ENCODE assay signal across 8 cellular contexts in genomic region chr3:36792342-36792741, GRCh38. TPM values are rescaled to one million over a fixed set of nuclear protein-coding genes. Genes with fewer than 3 reads are reported as not detected.
DNase-seq lines count a peak whose midpoint lies in the region; ATAC-seq and TF ChIP-seq lines count a peak whose summit lies in the region.

No MANE protein-coding gene starts in this region.

- intact Hi-C loops in Caco-2 (cut with micrococcal nuclease; ENCODE audit: unreplicated experiment) (loop anchor here (1.0 kb wide), 3 partner anchors 51 to 166 kb away; no protein-coding TSS in a partner anchor), Right ventricle myocardium superior (cut with DNase I) (no loop called here)
- intact Hi-C loops in dendritic cell treated with granulocyte-macrophage colony-stimulating factor and Interleukin-4, amounts not matched to agents 40 ng/mL and 50 ng/mL, for 4 days (cut with micrococcal nuclease): no loop called here

- H3K36me3 Mint-ChIP-seq in Caco-2 (ENCODE audit: insufficient read depth, unreplicated experiment): no peaks in the 10 kb centered on the region
- no peaks in the 10 kb centered on the region for H3K36me3 Mint-ChIP-seq in dendritic cell treated with granulocyte-macrophage colony-stimulating factor and Interleukin-4, amounts not matched to agents 40 ng/mL and 50 ng/mL, for 4 days (ENCODE audit: low read depth)
- H3K36me3 Mint-ChIP-seq in stimulated activated memory B cell treated with anti-CD40 and anti-IgM and Interleukin-4, amounts not matched to agents 10 μg/mL and 1 μg/mL and 100 μg/mL, for 72 hours: no peaks in the 10 kb centered on the region

- H3K27me3 Mint-ChIP-seq in Caco-2 (ENCODE audit: insufficient read depth, unreplicated experiment): peaks cover 23% of the 10 kb centered on the region
- peaks cover 8% of the 10 kb centered on the region for H3K27me3 Mint-ChIP-seq in dendritic cell treated with granulocyte-macrophage colony-stimulating factor and Interleukin-4, amounts not matched to agents 40 ng/mL and 50 ng/mL, for 4 days
- H3K27me3 Mint-ChIP-seq in stimulated activated memory B cell treated with anti-CD40 and anti-IgM and Interleukin-4, amounts not matched to agents 10 μg/mL and 1 μg/mL and 100 μg/mL, for 72 hours: peaks cover 23% of the 10 kb centered on the region

- no TSS peak for BruUV-seq in Caco-2 (replicated peaks; lab: Mats Ljungman, UMichigan)

- no peaks in the 10 kb centered on the region for H3K9me3 Mint-ChIP-seq in Caco-2 (ENCODE audit: unreplicated experiment)
- no peaks in the 10 kb centered on the region for H3K9me3 Mint-ChIP-seq in dendritic cell treated with granulocyte-macrophage colony-stimulating factor and Interleukin-4, amounts not matched to agents 40 ng/mL and 50 ng/mL, for 4 days
- H3K9me3 Mint-ChIP-seq in stimulated activated memory B cell treated with anti-CD40 and anti-IgM and Interleukin-4, amounts not matched to agents 10 μg/mL and 1 μg/mL and 100 μg/mL, for 72 hours: no peaks in the 10 kb centered on the region

- POLR2A ChIA-PET in Caco-2 (lab: Charles Lee): no interaction called here

- peak in 1 of 2 experiments; percentile 60 for DNase-seq in Caco-2
- peak; percentile 26 for DNase-seq in NCI-H226
- DNase-seq in superior temporal gyrus (ENCODE audit: extremely low spot score): no peak
- no peak for DNase-seq in Right ventricle myocardium superior

- H3K36me3 ChIP-seq in Caco-2 (ENCODE audit: control insufficient read depth, insufficient read depth, low read length): no peaks in the 10 kb centered on the region

- no peak overlapping the region for H3K4me3 Mint-ChIP-seq in Caco-2 (ENCODE audit: unreplicated experiment)
- H3K4me3 Mint-ChIP-seq in dendritic cell treated with granulocyte-macrophage colony-stimulating factor and Interleukin-4, amounts not matched to agents 40 ng/mL and 50 ng/mL, for 4 days: no peak overlapping the region
- no peak overlapping the region for H3K4me3 Mint-ChIP-seq in stimulated activated memory B cell treated with anti-CD40 and anti-IgM and Interleukin-4, amounts not matched to agents 10 μg/mL and 1 μg/mL and 100 μg/mL, for 72 hours

- H3K4me1 Mint-ChIP-seq in Caco-2 (ENCODE audit: low read depth, unreplicated experiment): no peaks in the 10 kb centered on the region
- peaks cover 62% of the 10 kb centered on the region for H3K4me1 Mint-ChIP-seq in dendritic cell treated with granulocyte-macrophage colony-stimulating factor and Interleukin-4, amounts not matched to agents 40 ng/mL and 50 ng/mL, for 4 days (ENCODE audit: low read depth)
- H3K4me1 Mint-ChIP-seq in stimulated activated memory B cell treated with anti-CD40 and anti-IgM and Interleukin-4, amounts not matched to agents 10 μg/mL and 1 μg/mL and 100 μg/mL, for 72 hours: no peaks in the 10 kb centered on the region

- H3K9me3 ChIP-seq in Caco-2: no peaks in the 10 kb centered on the region

- no peak overlapping the region for H3K27ac Mint-ChIP-seq in Caco-2 (ENCODE audit: unreplicated experiment)
- peak overlapping the region; percentile 5 for H3K27ac Mint-ChIP-seq in dendritic cell treated with granulocyte-macrophage colony-stimulating factor and Interleukin-4, amounts not matched to agents 40 ng/mL and 50 ng/mL, for 4 days
- no peak overlapping the region for H3K27ac Mint-ChIP-seq in stimulated activated memory B cell treated with anti-CD40 and anti-IgM and Interleukin-4, amounts not matched to agents 10 μg/mL and 1 μg/mL and 100 μg/mL, for 72 hours

- H3K27me3 ChIP-seq in Caco-2 (replicated peaks; ENCODE audit: control insufficient read depth, insufficient read depth, low read length): no peaks in the 10 kb centered on the region

- ATAC-seq in GM19035 (IDR thresholded peaks at IDR 0.05; ENCODE audit: unreplicated experiment) (peak; percentile 63), HG03565 (IDR thresholded peaks at IDR 0.05; ENCODE audit: unreplicated experiment) (no peak), Right ventricle myocardium superior (ENCODE audit: poor library complexity) (no peak)
- peak; percentile 37 for ATAC-seq in stimulated activated memory B cell treated with anti-CD40 and anti-IgM and Interleukin-4, amounts not matched to agents 10 μg/mL and 1 μg/mL and 100 μg/mL, for 72 hours

- no peaks in the 10 kb centered on the region for H3K4me1 ChIP-seq in Caco-2

- H3K4me3 ChIP-seq in Caco-2 (ENCODE audit: low read depth, low read length): no peak overlapping the region

- peak; percentile 60 to 73 for TF ChIP-seq CTCF in Caco-2 (IDR thresholded peaks at IDR 0.05; ENCODE audit: insufficient read depth in 1 of 2, low read depth in 1 of 2, low read length in 1 of 2, severe bottlenecking in 1 of 2, unreplicated experiment in 1 of 2)

- CTCF ChIA-PET in Caco-2 (lab: Charles Lee): interaction anchor here (0.5 to 2.3 kb wide), 7 partner anchors 20 to 201 kb away, joined by 3 to 24 read pairs (median 4); partner anchors contain the start of genes EPM2AIP1 and MLH1

RNA-seq across cellular contexts. Expression of gene DCLK3, which starts 28.0 kb away (rescaled TPM):
- not detected in 2 replicates for total RNA-seq in Caco-2 (2022)
- 0.43 TPM for total RNA-seq in Right ventricle myocardium superior

Comparison
In these comparisons a context has a peak if more than half of its experiments do, and no peak if none do; other contexts are left out.
1. ATAC-seq: peak in GM19035 (single experiment) and stimulated activated memory B cell treated with anti-CD40 and anti-IgM and Interleukin-4, amounts not matched to agents 10 μg/mL and 1 μg/mL and 100 μg/mL, for 72 hours (single experiment); none in HG03565 (single experiment) and Right ventricle myocardium superior (single experiment).